ENCODE assay signal across 10 cellular contexts in the genomic region with DNA sequence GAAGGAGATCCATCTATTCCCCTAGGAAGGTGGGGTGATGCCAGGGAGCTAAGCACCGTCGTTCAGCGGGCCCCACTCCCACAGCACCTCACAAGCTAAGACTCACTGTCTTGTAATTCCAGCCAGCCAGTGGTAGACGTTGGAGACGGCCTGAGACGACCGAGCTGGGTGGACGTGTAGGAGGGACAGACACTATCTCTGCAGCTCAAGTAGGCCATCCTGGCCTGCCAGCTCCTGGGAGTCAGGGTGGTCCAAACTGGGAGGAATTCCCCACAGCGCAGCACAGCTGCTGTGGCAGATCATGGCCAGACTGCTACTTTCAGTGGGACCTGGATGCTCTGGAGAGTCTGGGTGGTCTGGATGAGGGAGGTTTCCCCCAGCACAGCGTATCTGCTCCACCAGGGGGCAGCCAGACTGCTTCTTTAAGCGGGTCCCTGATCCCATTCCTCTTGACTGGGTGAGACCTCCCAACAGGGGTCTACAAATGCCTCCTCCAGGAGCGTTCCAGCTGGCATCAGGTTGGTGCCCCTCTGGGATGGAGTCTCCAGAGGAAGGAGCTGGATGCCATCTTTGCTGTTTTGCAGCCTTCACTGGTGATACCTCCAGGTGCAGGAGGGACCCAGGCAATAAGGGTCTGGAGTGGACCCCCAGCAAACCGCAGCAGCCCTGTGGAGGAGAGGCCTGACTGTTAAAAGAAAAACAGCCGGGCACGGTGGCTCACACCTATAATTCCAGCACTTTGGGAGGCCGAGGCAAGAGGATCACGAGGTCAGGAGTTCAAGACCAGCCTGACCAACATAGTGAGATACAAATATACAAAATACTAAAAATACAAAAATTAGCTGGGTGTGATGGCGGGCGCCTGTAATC. TPM values are rescaled to one million over a fixed set of nuclear protein-coding genes. Genes with fewer than 3 reads are reported as not detected.
DNase-seq lines count a peak whose midpoint lies in the region; ATAC-seq and TF ChIP-seq lines count a peak whose summit lies in the region.
"Had no signal": no experiment of that assay in that cellular context is flagged by ENCODE, and none has a peak within 500 bp of the region (broad histone marks: within the 10 kb centered on the region; RNA-seq: fewer than 3 reads in every experiment).

No MANE protein-coding gene starts in this region.

- no peaks in the 10 kb centered on the region for H3K4me1 ChIP-seq in smooth muscle cell (ENCODE audit: low read depth)
- no peaks in the 10 kb centered on the region for H3K4me1 ChIP-seq in aorta (ENCODE audit: control insufficient read depth in 1 of 2, insufficient read depth in 2 of 2, low read length in 2 of 2)

- H3K9me3 Mint-ChIP-seq in activated naive CD4-positive, alpha-beta T cell treated with anti-CD3 and anti-CD28 coated beads, Interleukin-2, amount 10 ng/mL, durations not matched to agents 7 days and 5 days: no peaks in the 10 kb centered on the region
- H3K9me3 Mint-ChIP-seq: CD4-positive, alpha-beta memory T cell had no signal

- H3K27ac Mint-ChIP-seq in activated naive CD4-positive, alpha-beta T cell treated with anti-CD3 and anti-CD28 coated beads, Interleukin-2, amount 10 ng/mL, durations not matched to agents 7 days and 5 days: no peak overlapping the region
- H3K27ac Mint-ChIP-seq in T-helper 17 cell: no peak overlapping the region

- CTCF ChIA-PET in activated naive CD4-positive, alpha-beta T cell treated with anti-CD3 and anti-CD28 coated beads, Interleukin-2, amount 10 ng/mL, durations not matched to agents 7 days and 5 days (lab: Charles Lee): interaction anchor here (1.2 to 3.4 kb wide), 6 partner anchors 10 to 62 kb away, joined by 3 to 13 read pairs (median 4); no protein-coding TSS in a partner anchor

- H3K27me3 ChIP-seq in smooth muscle cell (ENCODE audit: low read depth) (no peaks in the 10 kb centered on the region), aorta (ENCODE audit: control insufficient read depth in 1 of 2, insufficient read depth in 2 of 2, low read length in 1 of 2) (no peaks in the 10 kb centered on the region)

- no peak overlapping the region for H3K4me3 Mint-ChIP-seq in activated naive CD4-positive, alpha-beta T cell treated with anti-CD3 and anti-CD28 coated beads, Interleukin-2, amount 10 ng/mL, durations not matched to agents 7 days and 5 days
- no peak overlapping the region for H3K4me3 Mint-ChIP-seq in T-helper 17 cell
- H3K4me3 Mint-ChIP-seq: CD4-positive, alpha-beta memory T cell had no signal

- H3K4me2 ChIP-seq in smooth muscle cell: no peak overlapping the region

- intact Hi-C loops in aorta (cut with DNase I): no loop called here

- WGBS in smooth muscle cell (ENCODE audit: low lambda C conversion rate): 72% methylated on average over 19 of the region's 19 CpGs
- 92% methylated on average over 19 of the region's 19 CpGs for WGBS in aorta, 2 donors

- no peaks in the 10 kb centered on the region for H3F3A ChIP-seq in smooth muscle cell (ENCODE audit: low read depth)

- no peak overlapping the region for H2AFZ ChIP-seq in smooth muscle cell (ENCODE audit: low read depth)

- H3K9ac ChIP-seq in smooth muscle cell (ENCODE audit: low read depth): no peak overlapping the region

- H3K27ac ChIP-seq in smooth muscle cell (ENCODE audit: low read depth): no peak overlapping the region
- no peak overlapping the region for H3K27ac ChIP-seq in aorta (ENCODE audit: low read depth in 1 of 2, low read length in 2 of 2)

- ATAC-seq in aorta (ENCODE audit: low FRiP score): no peak
- ATAC-seq in T-helper 17 cell: no peak
- ATAC-seq in GM18873 (IDR thresholded peaks at IDR 0.05; ENCODE audit: low FRiP score, unreplicated experiment): no peak

- peaks cover 23% of the 10 kb centered on the region for H3K36me3 Mint-ChIP-seq in activated naive CD4-positive, alpha-beta T cell treated with anti-CD3 and anti-CD28 coated beads, Interleukin-2, amount 10 ng/mL, durations not matched to agents 7 days and 5 days
- peaks cover 6% of the 10 kb centered on the region for H3K36me3 Mint-ChIP-seq in T-helper 17 cell (ENCODE audit: low read depth)

- H4K20me1 ChIP-seq in smooth muscle cell (ENCODE audit: low read depth): no peaks in the 10 kb centered on the region

- H3K9me3 ChIP-seq in smooth muscle cell (replicated peaks; ENCODE audit: low read depth) (no peaks in the 10 kb centered on the region), aorta (ENCODE audit: control insufficient read depth, low read length) (no peaks in the 10 kb centered on the region), T-helper 17 cell (ENCODE audit: control insufficient read depth, low read length, poor library complexity, severe bottlenecking) (no peaks in the 10 kb centered on the region)

- TF ChIP-seq CTCF in smooth muscle cell (IDR thresholded peaks at IDR 0.05; ENCODE audit: borderline replicate concordance, insufficient read depth, poor library complexity, severe bottlenecking): peak; percentile 9

- H3K36me3 ChIP-seq in smooth muscle cell (ENCODE audit: low read depth) (no peaks in the 10 kb centered on the region), aorta (ENCODE audit: control insufficient read depth in 1 of 2, insufficient read depth in 2 of 2, low read length in 1 of 2) (no peaks in the 10 kb centered on the region)

- H3K79me2 ChIP-seq in smooth muscle cell (ENCODE audit: low read depth): no peaks in the 10 kb centered on the region

- H3K27me3 Mint-ChIP-seq in activated naive CD4-positive, alpha-beta T cell treated with anti-CD3 and anti-CD28 coated beads, Interleukin-2, amount 10 ng/mL, durations not matched to agents 7 days and 5 days: no peaks in the 10 kb centered on the region
- H3K27me3 Mint-ChIP-seq in T-helper 17 cell: no peaks in the 10 kb centered on the region
- H3K27me3 Mint-ChIP-seq: CD4-positive, alpha-beta memory T cell had no signal

- H3K4me3 ChIP-seq in smooth muscle cell: no peak overlapping the region
- H3K4me3 ChIP-seq in aorta (ENCODE audit: low read length in 2 of 2): no peak overlapping the region

- H3K4me1 Mint-ChIP-seq in activated naive CD4-positive, alpha-beta T cell treated with anti-CD3 and anti-CD28 coated beads, Interleukin-2, amount 10 ng/mL, durations not matched to agents 7 days and 5 days: peaks cover 10% of the 10 kb centered on the region
- H3K4me1 Mint-ChIP-seq in T-helper 17 cell: peaks cover 31% of the 10 kb centered on the region

- peak; percentile 33 for DNase-seq in activated naive CD4-positive, alpha-beta T cell treated with anti-CD3 and anti-CD28 coated beads, Interleukin-2, amount 10 ng/mL, durations not matched to agents 7 days and 5 days
- DNase-seq in activated naive CD4-positive, alpha-beta T cell (lab: John Stamatoyannopoulos, UW): no peak
- peak; percentile 25 for DNase-seq in OCI-M1 (lab: John Stamatoyannopoulos, UW)
- DNase-seq in effector CD8-positive, alpha-beta T cell (lab: John Stamatoyannopoulos, UW): peak; percentile 7
- no peak for DNase-seq in smooth muscle cell (lab: John Stamatoyannopoulos, UW; ENCODE audit: unreplicated experiment)
- DNase-seq in aorta: no peak
- DNase-seq in T-helper 17 cell: no peak
- DNase-seq: CD4-positive, alpha-beta memory T cell; right cardiac atrium had no signal

RNA-seq across cellular contexts. Expression of a gene that starts 27.6 kb away (rescaled TPM):
- total RNA-seq in smooth muscle cell (14.0 and 20.7 TPM in 2 replicates), aorta (10 to 100 TPM; 26.6 to 27.6 TPM), T-helper 17 cell (10 to 100 TPM; 63.2 to 79.7 TPM)
- polyA plus RNA-seq in smooth muscle cell (22.7 and 25.1 TPM in 2 replicates), aorta (10 to 100 TPM; 18.2 to 30.0 TPM)

RNA-seq across cellular contexts. Expression of a gene that starts 51.0 kb away (rescaled TPM):
- total RNA-seq in smooth muscle cell: 0.31 TPM in 1 of 2 replicates, not detected in the other
- not detected in 2 replicates for polyA plus RNA-seq in smooth muscle cell
- total RNA-seq in aorta: not detected
- polyA plus RNA-seq in aorta: not detected
- not detected for total RNA-seq in T-helper 17 cell
- total RNA-seq: right cardiac atrium had no signal
- polyA plus RNA-seq: CD4-positive, alpha-beta memory T cell had no signal

Comparison
In these comparisons a context has a peak if more than half of its experiments do, and no peak if none do; other contexts are left out.
1. DNase-seq: peak in activated naive CD4-positive, alpha-beta T cell treated with anti-CD3 and anti-CD28 coated beads, Interleukin-2, amount 10 ng/mL, durations not matched to agents 7 days and 5 days (single experiment), OCI-M1 (single experiment) and effector CD8-positive, alpha-beta T cell (single experiment); none in activated naive CD4-positive, alpha-beta T cell (0 of 4), smooth muscle cell (single experiment), aorta (0 of 2) and T-helper 17 cell (0 of 3).